ENCODE assay signal across 13 cellular contexts in genomic region chr5:164296603-164297080, GRCh38.
DNase-seq lines count a peak whose midpoint lies in the region; ATAC-seq and TF ChIP-seq lines count a peak whose summit lies in the region.
"Had no signal": no experiment of that assay in that cellular context is flagged by ENCODE, and none has a peak within 500 bp of the region (broad histone marks: within the 10 kb centered on the region; RNA-seq: fewer than 3 reads in every experiment).

No MANE protein-coding gene starts in this region.

- no peaks in the 10 kb centered on the region for H3K79me2 ChIP-seq in mesendoderm (ENCODE audit: control insufficient read depth, insufficient read depth, low read length)
- H3K79me2 ChIP-seq: parathyroid adenoma had no signal

- H4K8ac ChIP-seq in mesendoderm (ENCODE audit: low read depth, low read length) = no peak overlapping the region

- peak overlapping the region; percentile 83 for H3K27ac Mint-ChIP-seq in endodermal cell

- TF ChIP-seq CTCF in endodermal cell (conservative IDR thresholded peaks at IDR 0.05) = no peak
- TF ChIP-seq CTCF in lower leg skin (IDR thresholded peaks at IDR 0.05) = no peak

- H3K27ac ChIP-seq in endodermal cell (ENCODE audit: low read depth, low read length) (peak overlapping the region; percentile 1), mesendoderm (ENCODE audit: low read depth, low read length) (no peak overlapping the region)
- H3K27ac ChIP-seq: parathyroid adenoma, tibial nerve had no signal

- H3K27me3 ChIP-seq in endodermal cell (ENCODE audit: control insufficient read depth, insufficient read depth, low read length, poor library complexity, severe bottlenecking) = no peaks in the 10 kb centered on the region
- no peaks in the 10 kb centered on the region for H3K27me3 ChIP-seq in mesendoderm (ENCODE audit: insufficient read depth, low read length, poor library complexity)
- H3K27me3 ChIP-seq: tibial nerve had no signal

- H3K4ac ChIP-seq in mesendoderm (ENCODE audit: low read depth, low read length) = no peak overlapping the region

- no peak overlapping the region for H3K18ac ChIP-seq in mesendoderm (ENCODE audit: low read length)

- H3K23ac ChIP-seq in mesendoderm (ENCODE audit: low read length) = no peak overlapping the region

- peaks cover 6% of the 10 kb centered on the region for H3K4me1 Mint-ChIP-seq in endodermal cell
- H3K4me1 Mint-ChIP-seq: central memory CD8-positive, alpha-beta T cell had no signal

- no peak for ATAC-seq in GM18520 (IDR thresholded peaks at IDR 0.05; ENCODE audit: unreplicated experiment)

- H3K4me1 ChIP-seq in endodermal cell (ENCODE audit: control insufficient read depth, insufficient read depth, low read length) = no peaks in the 10 kb centered on the region
- H3K4me1 ChIP-seq in mesendoderm (ENCODE audit: control insufficient read depth, low read depth, low read length) = peaks cover 2% of the 10 kb centered on the region
- H3K4me1 ChIP-seq: parathyroid adenoma, tibial nerve had no signal

- H2BK120ac ChIP-seq in mesendoderm (ENCODE audit: low read depth, low read length) = no peak overlapping the region

- H3K4me2 ChIP-seq in mesendoderm (ENCODE audit: low read length) = peak overlapping the region; percentile 2

- no peak overlapping the region for H4K5ac ChIP-seq in mesendoderm (ENCODE audit: low read length)

- H3K56ac ChIP-seq in mesendoderm (ENCODE audit: low read length) = peak overlapping the region; percentile 2

- H3K36me3 ChIP-seq in endodermal cell (ENCODE audit: control insufficient read depth, insufficient read depth, low read length) (no peaks in the 10 kb centered on the region), mesendoderm (ENCODE audit: control insufficient read depth, insufficient read depth, low read length) (no peaks in the 10 kb centered on the region)
- H3K36me3 ChIP-seq: tibial nerve had no signal

- intact Hi-C loops in lower leg skin (cut with DNase I; ENCODE audit: low total_unique reads) = no loop called here

- H2AK5ac ChIP-seq in mesendoderm (ENCODE audit: low read length) = no peak overlapping the region

- DNase-seq in A172 (ENCODE audit: low spot score) (peak; percentile 13), NCI-H69 (lab: John Stamatoyannopoulos, UW) (peak; percentile 94), endodermal cell (peak; percentile 88), mesendoderm (peak; percentile 72), LoVo (ENCODE audit: low spot score) (no peak), lower leg skin (ENCODE audit: low spot score in 2 of 2) (no peak), inferior parietal cortex (ENCODE audit: extremely low spot score) (no peak)
- DNase-seq: MV-4-11, T1000 had no signal

- no peaks in the 10 kb centered on the region for H3K79me1 ChIP-seq in mesendoderm (ENCODE audit: low read length)

- peak overlapping the region; percentile 45 for H3K4me3 Mint-ChIP-seq in endodermal cell
- H3K4me3 Mint-ChIP-seq: central memory CD8-positive, alpha-beta T cell had no signal

- no peaks in the 10 kb centered on the region for H3K36me3 Mint-ChIP-seq in endodermal cell (ENCODE audit: low read depth)

- no peak for TF ChIP-seq POLR2A in lower leg skin (IDR thresholded peaks at IDR 0.05)

- H2BK5ac ChIP-seq in mesendoderm (ENCODE audit: low read length) = no peak overlapping the region

- H3K9me3 Mint-ChIP-seq in endodermal cell = peaks cover 4% of the 10 kb centered on the region

- WGBS in endodermal cell (ENCODE audit: insufficient coverage in 1 of 2, insufficient read length in 1 of 2), 2 experiments = 14 to 27% methylated on average over 8 to 14 of the region's 14 CpGs
- no CpG with 5 or more reads among the region's 14 CpGs for WGBS in mesendoderm (ENCODE audit: extremely low coverage, insufficient coverage, low lambda C conversion rate)
- 19 to 32% methylated on average over 14 of the region's 14 CpGs for WGBS in lower leg skin, 2 donors

- H3K27me3 Mint-ChIP-seq in endodermal cell (ENCODE audit: insufficient read depth) = no peaks in the 10 kb centered on the region
- H3K27me3 Mint-ChIP-seq: central memory CD8-positive, alpha-beta T cell had no signal

- H3K4me3 ChIP-seq in endodermal cell (ENCODE audit: low read length) = no peak overlapping the region
- H3K4me3 ChIP-seq in mesendoderm (ENCODE audit: low read length) = no peak overlapping the region
- H3K4me3 ChIP-seq in lower leg skin (ENCODE audit: low read depth, poor library complexity, severe bottlenecking) = no peak overlapping the region
- H3K4me3 ChIP-seq: tibial nerve had no signal

- no peak overlapping the region for H2BK15ac ChIP-seq in mesendoderm (replicated peaks; ENCODE audit: low read depth)

- H3K9me3 ChIP-seq in endodermal cell (ENCODE audit: control insufficient read depth, low read length) = no peaks in the 10 kb centered on the region
- H3K9me3 ChIP-seq: tibial nerve had no signal

- H3K9ac ChIP-seq in endodermal cell (ENCODE audit: extremely low read depth, low read length, poor library complexity, severe bottlenecking) (no peak overlapping the region), mesendoderm (ENCODE audit: low read length) (peak overlapping the region; percentile 3)
- H3K9ac ChIP-seq: parathyroid adenoma had no signal

Comparison
In these comparisons a context has a peak if more than half of its experiments do, and no peak if none do; other contexts are left out.
1. DNase-seq: peak in A172 (single experiment), NCI-H69 (single experiment), endodermal cell (single experiment) and mesendoderm (single experiment); none in LoVo (single experiment), lower leg skin (0 of 2) and inferior parietal cortex (single experiment).